10 cellular contexts compared by ENCODE assay signal in the genomic region with DNA sequence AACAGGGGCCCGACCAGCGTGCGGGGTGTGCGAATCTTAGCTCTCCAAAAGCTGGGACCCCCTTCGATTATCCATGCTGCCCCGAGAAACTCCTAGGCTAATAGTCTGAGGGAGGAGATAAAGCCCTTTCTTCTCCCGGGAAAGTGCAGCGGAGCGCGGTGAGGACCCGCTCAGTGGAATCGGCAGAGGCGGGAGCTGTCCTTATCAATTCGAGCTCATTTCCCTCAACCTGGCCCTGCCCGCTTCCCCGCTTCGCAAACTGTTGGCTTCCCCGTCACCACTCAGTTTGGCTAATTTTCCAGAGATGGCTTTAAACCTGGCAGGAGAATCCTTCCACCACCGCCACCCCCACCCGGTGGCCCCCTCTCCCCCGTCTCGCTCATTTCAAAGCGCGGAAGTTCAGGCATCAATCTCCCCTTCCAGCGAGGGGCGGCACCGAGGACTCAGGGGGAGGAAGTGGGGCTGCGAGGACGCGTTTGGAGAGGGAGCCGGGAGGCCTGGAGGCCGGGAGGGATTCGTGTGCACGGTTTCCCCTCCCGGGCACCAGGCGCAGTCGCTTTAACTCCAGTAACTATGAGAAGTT. TPM values are rescaled to one million over a fixed set of nuclear protein-coding genes. Genes with fewer than 3 reads are reported as not detected.
A peak's percentile ranks its signal among the peaks of the same experiment; 100 is the strongest.
DNase-seq lines count a peak whose midpoint lies in the region; ATAC-seq and TF ChIP-seq lines count a peak whose summit lies in the region.
"Had no signal": no experiment of that assay in that cellular context is flagged by ENCODE, and none has a peak within 500 bp of the region (broad histone marks: within the 10 kb centered on the region; RNA-seq: fewer than 3 reads in every experiment).

No MANE protein-coding gene starts in this region.

- H3K27me3 ChIP-seq in spleen (replicated peaks in 1 of 7), result peaks cover 0 to 52% (median 13%) of the 10 kb centered on the region in 7 donors

- no peaks in the 10 kb centered on the region for H3K36me3 ChIP-seq in spleen

- TF ChIP-seq CTCF in spleen (IDR thresholded peaks at IDR 0.05 in 8 of 11, conservative IDR thresholded peaks at IDR 0.05 in 3 of 11), result no peak

- peaks cover 0 to 61% (median 10%) of the 10 kb centered on the region in 6 donors for H3K4me1 ChIP-seq in spleen

- 1 to 2% (median 1%) methylated on average over 29 to 37 of the region's 37 CpGs for WGBS in spleen, 5 donors

- H3K9me3 ChIP-seq in spleen, result no peaks in the 10 kb centered on the region

- intact Hi-C loops in spleen (cut with DNase I; ENCODE audit: low total_unique reads), result no loop called here

- ATAC-seq in SK-N-SH treated with all-trans-retinoic acid at 6 μM for 48 hours, result peak; percentile 67
- no peak for ATAC-seq in HG03342 (IDR thresholded peaks at IDR 0.05; ENCODE audit: unreplicated experiment)

- peak; percentile 46 to 58 for DNase-seq in NCI-H2081 (lab: John Stamatoyannopoulos, UW)
- no peak for DNase-seq in NCI-H2081 treated with DMSO at 0.1 percent for 48 hours (lab: John Stamatoyannopoulos, UW)
- peak; percentile 84 for DNase-seq in spleen
- DNase-seq in activated gamma-delta T cell treated with Interleukin-2 at 50 U/mL for 16 hours, result no peak
- no peak for DNase-seq in GOT3 (lab: John Stamatoyannopoulos, UW)

- no peak for TF ChIP-seq POLR2A in spleen (IDR thresholded peaks at IDR 0.05)

- H3K4me3 ChIP-seq in iPS-11a (ENCODE audit: low read depth, low read length) (peak overlapping the region; percentile 55), spleen (peak overlapping the region; percentile 17 to 87 (median 62))

- H3K27ac ChIP-seq in spleen, result peak overlapping the region; percentile 48 to 89 (median 84)

TF ChIP-seq in SK-N-SH treated with all-trans-retinoic acid at 6 μM for 48 hours, 23 proteins besides CTCF, POLR2A, EP300 and RAD21:
- TF ChIP-seq TCF4 (CRISPR knock-in tag; IDR thresholded peaks at IDR 0.05; ENCODE audit: borderline replicate concordance), result no peak
- no peak for TF ChIP-seq PPARA (CRISPR knock-in tag; IDR thresholded peaks at IDR 0.05; ENCODE audit: borderline replicate concordance)
- TF ChIP-seq, protein P1, sequence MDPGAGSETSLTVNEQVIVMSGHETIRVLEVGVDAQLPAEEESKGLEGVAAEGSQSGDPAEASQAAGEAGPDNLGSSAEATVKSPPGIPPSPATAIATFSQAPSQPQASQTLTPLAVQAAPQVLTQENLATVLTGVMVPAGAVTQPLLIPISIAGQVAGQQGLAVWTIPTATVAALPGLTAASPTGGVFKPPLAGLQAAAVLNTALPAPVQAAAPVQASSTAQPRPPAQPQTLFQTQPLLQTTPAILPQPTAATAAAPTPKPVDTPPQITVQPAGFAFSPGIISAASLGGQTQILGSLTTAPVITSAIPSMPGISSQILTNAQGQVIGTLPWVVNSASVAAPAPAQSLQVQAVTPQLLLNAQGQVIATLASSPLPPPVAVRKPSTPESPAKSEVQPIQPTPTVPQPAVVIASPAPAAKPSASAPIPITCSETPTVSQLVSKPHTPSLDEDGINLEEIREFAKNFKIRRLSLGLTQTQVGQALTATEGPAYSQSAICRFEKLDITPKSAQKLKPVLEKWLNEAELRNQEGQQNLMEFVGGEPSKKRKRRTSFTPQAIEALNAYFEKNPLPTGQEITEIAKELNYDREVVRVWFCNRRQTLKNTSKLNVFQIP (CRISPR knock-in tag; IDR thresholded peaks at IDR 0.05; ENCODE audit: borderline replicate concordance, low read depth), result no peak
- TF ChIP-seq ZNF70 (CRISPR knock-in tag; IDR thresholded peaks at IDR 0.05), result no peak
- TF ChIP-seq RARB (CRISPR knock-in tag; IDR thresholded peaks at IDR 0.05), result no peak
- TF ChIP-seq ZFP30 (CRISPR knock-in tag; IDR thresholded peaks at IDR 0.05), result no peak
- TF ChIP-seq, protein P2, sequence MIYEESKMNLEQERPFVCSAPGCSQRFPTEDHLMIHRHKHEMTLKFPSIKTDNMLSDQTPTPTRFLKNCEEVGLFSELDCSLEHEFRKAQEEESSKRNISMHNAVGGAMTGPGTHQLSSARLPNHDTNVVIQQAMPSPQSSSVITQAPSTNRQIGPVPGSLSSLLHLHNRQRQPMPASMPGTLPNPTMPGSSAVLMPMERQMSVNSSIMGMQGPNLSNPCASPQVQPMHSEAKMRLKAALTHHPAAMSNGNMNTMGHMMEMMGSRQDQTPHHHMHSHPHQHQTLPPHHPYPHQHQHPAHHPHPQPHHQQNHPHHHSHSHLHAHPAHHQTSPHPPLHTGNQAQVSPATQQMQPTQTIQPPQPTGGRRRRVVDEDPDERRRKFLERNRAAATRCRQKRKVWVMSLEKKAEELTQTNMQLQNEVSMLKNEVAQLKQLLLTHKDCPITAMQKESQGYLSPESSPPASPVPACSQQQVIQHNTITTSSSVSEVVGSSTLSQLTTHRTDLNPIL (CRISPR knock-in tag; IDR thresholded peaks at IDR 0.05; ENCODE audit: low read depth), result no peak
- no peak for TF ChIP-seq GLIS3 (CRISPR knock-in tag; IDR thresholded peaks at IDR 0.05)
- no peak for TF ChIP-seq ZC3H10 (CRISPR knock-in tag; IDR thresholded peaks at IDR 0.05)
- no peak for TF ChIP-seq ZNF8 (CRISPR knock-in tag; IDR thresholded peaks at IDR 0.05)
- TF ChIP-seq, protein P3, sequence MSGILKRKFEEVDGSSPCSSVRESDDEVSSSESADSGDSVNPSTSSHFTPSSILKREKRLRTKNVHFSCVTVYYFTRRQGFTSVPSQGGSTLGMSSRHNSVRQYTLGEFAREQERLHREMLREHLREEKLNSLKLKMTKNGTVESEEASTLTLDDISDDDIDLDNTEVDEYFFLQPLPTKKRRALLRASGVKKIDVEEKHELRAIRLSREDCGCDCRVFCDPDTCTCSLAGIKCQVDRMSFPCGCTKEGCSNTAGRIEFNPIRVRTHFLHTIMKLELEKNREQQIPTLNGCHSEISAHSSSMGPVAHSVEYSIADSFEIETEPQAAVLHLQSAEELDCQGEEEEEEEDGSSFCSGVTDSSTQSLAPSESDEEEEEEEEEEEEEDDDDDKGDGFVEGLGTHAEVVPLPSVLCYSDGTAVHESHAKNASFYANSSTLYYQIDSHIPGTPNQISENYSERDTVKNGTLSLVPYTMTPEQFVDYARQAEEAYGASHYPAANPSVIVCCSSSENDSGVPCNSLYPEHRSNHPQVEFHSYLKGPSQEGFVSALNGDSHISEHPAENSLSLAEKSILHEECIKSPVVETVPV (CRISPR knock-in tag; IDR thresholded peaks at IDR 0.05), result no peak
- TF ChIP-seq ZNF565 (CRISPR knock-in tag; conservative IDR thresholded peaks at IDR 0.05; ENCODE audit: low read depth), result no peak
- no peak for TF ChIP-seq ISL1 (CRISPR knock-in tag; IDR thresholded peaks at IDR 0.05)
- TF ChIP-seq ARNTL (CRISPR knock-in tag; IDR thresholded peaks at IDR 0.05; ENCODE audit: borderline replicate concordance, low read depth), result no peak
- no peak for TF ChIP-seq OSR1 (CRISPR knock-in tag; IDR thresholded peaks at IDR 0.05)
- TF ChIP-seq, protein P4, sequence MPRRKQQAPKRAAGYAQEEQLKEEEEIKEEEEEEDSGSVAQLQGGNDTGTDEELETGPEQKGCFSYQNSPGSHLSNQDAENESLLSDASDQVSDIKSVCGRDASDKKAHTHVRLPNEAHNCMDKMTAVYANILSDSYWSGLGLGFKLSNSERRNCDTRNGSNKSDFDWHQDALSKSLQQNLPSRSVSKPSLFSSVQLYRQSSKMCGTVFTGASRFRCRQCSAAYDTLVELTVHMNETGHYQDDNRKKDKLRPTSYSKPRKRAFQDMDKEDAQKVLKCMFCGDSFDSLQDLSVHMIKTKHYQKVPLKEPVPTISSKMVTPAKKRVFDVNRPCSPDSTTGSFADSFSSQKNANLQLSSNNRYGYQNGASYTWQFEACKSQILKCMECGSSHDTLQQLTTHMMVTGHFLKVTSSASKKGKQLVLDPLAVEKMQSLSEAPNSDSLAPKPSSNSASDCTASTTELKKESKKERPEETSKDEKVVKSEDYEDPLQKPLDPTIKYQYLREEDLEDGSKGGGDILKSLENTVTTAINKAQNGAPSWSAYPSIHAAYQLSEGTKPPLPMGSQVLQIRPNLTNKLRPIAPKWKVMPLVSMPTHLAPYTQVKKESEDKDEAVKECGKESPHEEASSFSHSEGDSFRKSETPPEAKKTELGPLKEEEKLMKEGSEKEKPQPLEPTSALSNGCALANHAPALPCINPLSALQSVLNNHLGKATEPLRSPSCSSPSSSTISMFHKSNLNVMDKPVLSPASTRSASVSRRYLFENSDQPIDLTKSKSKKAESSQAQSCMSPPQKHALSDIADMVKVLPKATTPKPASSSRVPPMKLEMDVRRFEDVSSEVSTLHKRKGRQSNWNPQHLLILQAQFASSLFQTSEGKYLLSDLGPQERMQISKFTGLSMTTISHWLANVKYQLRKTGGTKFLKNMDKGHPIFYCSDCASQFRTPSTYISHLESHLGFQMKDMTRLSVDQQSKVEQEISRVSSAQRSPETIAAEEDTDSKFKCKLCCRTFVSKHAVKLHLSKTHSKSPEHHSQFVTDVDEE (CRISPR knock-in tag; IDR thresholded peaks at IDR 0.05), result no peak
- TF ChIP-seq ESRRG (CRISPR knock-in tag; IDR thresholded peaks at IDR 0.05), result no peak
- TF ChIP-seq TOX (CRISPR knock-in tag; IDR thresholded peaks at IDR 0.05; ENCODE audit: borderline replicate concordance), result no peak

RNA-seq across cellular contexts. Expression of a gene that starts 1.6 kb away (rescaled TPM):
- 10 to 100 TPM; 12.4 to 41.4 (median 18.9) TPM for total RNA-seq in spleen
- polyA plus RNA-seq in spleen, result 10 to 100 TPM in 2 of 3 donors, 1 to 10 TPM in 1; 9.4 to 14.6 (median 13.1) TPM
- total RNA-seq: RPMI7951 had no signal
- polyA plus RNA-seq: AG04450 had no signal

Comparison
In these comparisons a context has a peak if more than half of its experiments do, and no peak if none do; other contexts are left out.
1. DNase-seq: peak in NCI-H2081 (2 of 2) and spleen (single experiment); none in NCI-H2081 treated with DMSO at 0.1 percent for 48 hours (single experiment), activated gamma-delta T cell treated with Interleukin-2 at 50 U/mL for 16 hours (single experiment) and GOT3 (single experiment).